8 cellular contexts compared by ENCODE assay signal in genomic region chr6:85252085-85252484, GRCh38.
"Had no signal": no experiment of that assay in that cellular context is flagged by ENCODE, and none has a peak within 500 bp of the region (broad histone marks: within the 10 kb centered on the region; RNA-seq: fewer than 3 reads in every experiment).

No MANE protein-coding gene starts in this region.

- H3K9ac ChIP-seq: KMS-11 had no signal

- ATAC-seq: HepG2, K562 had no signal

- H3K4me3 Mint-ChIP-seq: IgD-negative memory B cell had no signal

- H3K27ac ChIP-seq: HL-60 had no signal

- DNase-seq: IMR-90, KBM-7, KG1 had no signal

- H3K4me1 Mint-ChIP-seq: IgD-negative memory B cell had no signal

- H3K27ac Mint-ChIP-seq: IgD-negative memory B cell had no signal

- H3K4me3 ChIP-seq: K562 had no signal
